9 cellular contexts compared by ENCODE assay signal in the genomic region with DNA sequence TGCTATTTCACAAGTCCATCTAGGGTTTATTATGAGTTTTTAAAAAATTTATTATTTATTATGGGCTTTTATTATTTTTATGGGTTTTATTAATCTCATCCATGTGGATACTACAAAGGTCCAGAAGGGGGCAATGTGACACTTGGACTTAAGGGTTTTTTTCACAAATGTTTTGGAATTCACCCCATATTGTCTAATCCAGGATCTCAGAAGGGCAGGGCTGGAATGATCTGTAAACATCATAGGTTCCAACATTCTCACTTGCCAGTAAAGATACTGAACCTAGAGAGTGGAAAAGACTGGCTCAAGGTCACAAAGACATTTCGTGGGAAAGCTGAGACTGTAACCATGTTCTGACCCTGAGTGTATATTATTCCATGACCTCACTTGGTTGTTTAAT. TPM values are rescaled to one million over a fixed set of nuclear protein-coding genes. Genes with fewer than 3 reads are reported as not detected.
DNase-seq lines count a peak whose midpoint lies in the region; ATAC-seq and TF ChIP-seq lines count a peak whose summit lies in the region.
"Had no signal": no experiment of that assay in that cellular context is flagged by ENCODE, and none has a peak within 500 bp of the region (broad histone marks: within the 10 kb centered on the region; RNA-seq: fewer than 3 reads in every experiment).

No MANE protein-coding gene starts in this region.

- no peak overlapping the region for H3K4me3 ChIP-seq in A673 (ENCODE audit: low read depth, low read length, poor library complexity, severe bottlenecking)
- no peak overlapping the region for H3K4me3 ChIP-seq in H7 (ENCODE audit: insufficient read depth, low read depth, low read length)

- no peaks in the 10 kb centered on the region for H3K4me1 ChIP-seq in A673 (ENCODE audit: insufficient read depth, low read length, poor library complexity, severe bottlenecking)

- POLR2A ChIA-PET in A673 (lab: Charles Lee; ENCODE audit: low non-redundant PET) = no interaction called here

- no peaks in the 10 kb centered on the region for H3K36me3 ChIP-seq in A673 (ENCODE audit: insufficient read depth, low read length, poor library complexity, severe bottlenecking)
- no peaks in the 10 kb centered on the region for H3K36me3 ChIP-seq in H7 (replicated peaks; ENCODE audit: control insufficient read depth, insufficient read depth, low read length)

- no TSS peak for BruUV-seq in A673 (replicated peaks; lab: Mats Ljungman, UMichigan)

- no peak overlapping the region for H3K27ac ChIP-seq in A673 (ENCODE audit: low read depth, low read length, poor library complexity, severe bottlenecking)

- no peak; the same call in 1 of the 2 replicates for TF ChIP-seq CTCF in A673 (conservative IDR thresholded peaks at IDR 0.05; ENCODE audit: low read depth, low read length)
- 0 out of 2 replicates have a peak, but pooled peaks have one; percentile 18 for TF ChIP-seq CTCF in GM12874 (IDR thresholded peaks at IDR 0.05; ENCODE audit: insufficient read depth, low read depth, low read length)

- intact Hi-C loops in A673 (cut with micrococcal nuclease; ENCODE audit: unreplicated experiment) = loop anchor here (1.0 kb wide), 1 partner anchor 162 kb away; no protein-coding TSS in a partner anchor

- DNase-seq in A673 (ENCODE audit: low spot score) (peak; percentile 46), RKO (ENCODE audit: low spot score) (peak; percentile 56), glomerular visceral epithelial cell (ENCODE audit: extremely low spot score) (peak; percentile 44), H7 (no peak)
- no peak for DNase-seq in central memory CD4-positive, alpha-beta T cell
- DNase-seq: activated CD8-positive, alpha-beta memory T cell treated with anti-CD3 and anti-CD28 coated beads for 24 hours had no signal

- H3K27me3 ChIP-seq in A673 (replicated peaks; ENCODE audit: insufficient read depth, low read depth, low read length, poor library complexity) = no peaks in the 10 kb centered on the region
- no peaks in the 10 kb centered on the region for H3K27me3 ChIP-seq in H7 (ENCODE audit: control insufficient read depth, insufficient read depth, low read length)

- ATAC-seq in GM19397 (IDR thresholded peaks at IDR 0.05; ENCODE audit: unreplicated experiment) = no peak
- ATAC-seq in GM21619 (IDR thresholded peaks at IDR 0.05; ENCODE audit: unreplicated experiment) = no peak

- H3K9me3 ChIP-seq in A673 (ENCODE audit: low read depth, low read length, poor library complexity, severe bottlenecking) = no peaks in the 10 kb centered on the region

- CTCF ChIA-PET in A673 (lab: Charles Lee) = no interaction called here

RNA-seq across cellular contexts. Expression of gene NIM1K, which starts 35.6 kb away (rescaled TPM):
- 0.41 and 0.55 TPM in 2 replicates for total RNA-seq in A673 (2021)
- not detected in 2 replicates for total RNA-seq in H7 (2014; rRNA removed; shearing (Covaris generic))

Comparison
In these comparisons a context has a peak if more than half of its experiments do, and no peak if none do; other contexts are left out.
1. DNase-seq: peak in A673 (single experiment), RKO (single experiment) and glomerular visceral epithelial cell (single experiment); none in H7 (single experiment) and central memory CD4-positive, alpha-beta T cell (single experiment).